In genomic region chr22:34115722-34116121, GRCh38 we compare ENCODE assay signal across 20 cellular contexts.
"Had no signal": no experiment of that assay in that cellular context is flagged by ENCODE, and none has a peak within 500 bp of the region (broad histone marks: within the 10 kb centered on the region; RNA-seq: fewer than 3 reads in every experiment).

No MANE protein-coding gene starts in this region.

- H3K27me3 ChIP-seq: gastrocnemius medialis, right atrium auricular region, suprapubic skin, transverse colon, vagina had no signal

- H3K4me3 ChIP-seq: gastrocnemius medialis, left ventricle myocardium inferior, lower lobe of right lung, prostate gland, right atrium auricular region, skin epidermis, suprapubic skin, transverse colon, vagina had no signal

- ATAC-seq: gastrocnemius medialis; lower lobe of right lung; naive thymus-derived CD8-positive, alpha-beta T cell; stimulated activated naive B cell treated with anti-CD40 and anti-IgM and Interleukin-4, amounts not matched to agents 10 μg/mL and 1 μg/mL and 100 μg/mL, for 72 hours; stimulated activated naive CD8-positive, alpha-beta T cell treated with anti-CD3 and anti-CD28 coated beads, Interleukin-15, amount 100 ng/mL, for 72 hours had no signal

- H3K36me3 ChIP-seq: gastrocnemius medialis, left ventricle myocardium inferior, lower lobe of right lung, prostate gland, right atrium auricular region, suprapubic skin, vagina had no signal

- H3K9me3 ChIP-seq: gastrocnemius medialis, prostate gland, suprapubic skin, vagina had no signal

- H3K4me1 ChIP-seq: gastrocnemius medialis, left ventricle myocardium inferior, lower lobe of right lung, prostate gland, right atrium auricular region, suprapubic skin, vagina had no signal

- H3K27ac ChIP-seq: gastrocnemius medialis, left ventricle myocardium inferior, lower lobe of right lung, prostate gland, right atrium auricular region, skin epidermis, suprapubic skin, vagina had no signal

- DNase-seq: central memory CD4-positive, alpha-beta T cell; effector memory CD4-positive, alpha-beta T cell; gastrocnemius medialis; head of caudate nucleus; kidney; left ventricle myocardium inferior; lower lobe of right lung; naive thymus-derived CD8-positive, alpha-beta T cell; nephron progenitor cell; nucleus accumbens; stimulated activated CD4-positive, alpha-beta T cell treated with anti-CD3 and anti-CD28 coated beads, Interleukin-15, amount 100 ng/mL, for 24 hours; stimulated activated CD4-positive, alpha-beta T cell treated with anti-CD3 and anti-CD28 coated beads, Interleukin-2, amount 100 ng/mL, for 48 hours; stimulated activated naive B cell treated with anti-CD40 and anti-IgM and Interleukin-4, amounts not matched to agents 10 μg/mL and 1 μg/mL and 100 μg/mL, for 72 hours; stimulated activated naive CD8-positive, alpha-beta T cell treated with anti-CD3 and anti-CD28 coated beads, Interleukin-15, amount 100 ng/mL, for 72 hours; transverse colon had no signal
